ENCODE assay signal across 23 cellular contexts in genomic region chr19:4690362-4690761, GRCh38. TPM values are rescaled to one million over a fixed set of nuclear protein-coding genes. Genes with fewer than 3 reads are reported as not detected.
DNase-seq lines count a peak whose midpoint lies in the region; ATAC-seq and TF ChIP-seq lines count a peak whose summit lies in the region.
"Had no signal": no experiment of that assay in that cellular context is flagged by ENCODE, and none has a peak within 500 bp of the region (broad histone marks: within the 10 kb centered on the region; RNA-seq: fewer than 3 reads in every experiment).

No MANE protein-coding gene starts in this region.

- no peaks in the 10 kb centered on the region for H3K79me2 ChIP-seq in neural progenitor cell (ENCODE audit: low read depth)

- POLR2A ChIA-PET in CD4-positive, alpha-beta memory T cell (lab: Charles Lee; ENCODE audit: partially characterized antibody): no interaction called here

- no peaks in the 10 kb centered on the region for H3K36me3 ChIP-seq in neural progenitor cell
- peaks cover 52% of the 10 kb centered on the region for H3K36me3 ChIP-seq in CD4-positive, alpha-beta memory T cell (ENCODE audit: insufficient read depth, low read length)
- H3K36me3 ChIP-seq: uterus had no signal

- no peak overlapping the region for H3K27ac ChIP-seq in neural progenitor cell
- H3K27ac ChIP-seq in CD4-positive, alpha-beta memory T cell (ENCODE audit: low read depth, low read length): no peak overlapping the region
- H3K27ac ChIP-seq: 22Rv1, uterus had no signal

- H3K27ac Mint-ChIP-seq in activated naive CD4-positive, alpha-beta T cell treated with anti-CD3 and anti-CD28 coated beads, Interleukin-2, amount 10 ng/mL, durations not matched to agents 7 days and 5 days: peak overlapping the region; percentile 17
- no peak overlapping the region for H3K27ac Mint-ChIP-seq in activated naive CD4-positive, alpha-beta T cell treated with anti-CD3 and anti-CD28 coated beads for 36 hours
- peak overlapping the region; percentile 45 for H3K27ac Mint-ChIP-seq in T-helper 17 cell
- peak overlapping the region; percentile 13 for H3K27ac Mint-ChIP-seq in endothelial cell (ENCODE audit: unreplicated experiment)
- peak overlapping the region; percentile 74 for H3K27ac Mint-ChIP-seq in neural progenitor cell
- H3K27ac Mint-ChIP-seq in CD4-positive, alpha-beta memory T cell: peak overlapping the region in 1 of 7 donors; percentile 32

- no peaks in the 10 kb centered on the region for H3K4me1 ChIP-seq in neural progenitor cell
- no peaks in the 10 kb centered on the region for H3K4me1 ChIP-seq in CD4-positive, alpha-beta memory T cell (ENCODE audit: insufficient read depth, low read length)
- H3K4me1 ChIP-seq: adrenal gland, uterus had no signal

- no peaks in the 10 kb centered on the region for H3K27me3 Mint-ChIP-seq in activated naive CD4-positive, alpha-beta T cell treated with anti-CD3 and anti-CD28 coated beads, Interleukin-2, amount 10 ng/mL, durations not matched to agents 7 days and 5 days
- H3K27me3 Mint-ChIP-seq in activated naive CD4-positive, alpha-beta T cell treated with anti-CD3 and anti-CD28 coated beads for 36 hours (ENCODE audit: low read depth): no peaks in the 10 kb centered on the region
- H3K27me3 Mint-ChIP-seq in T-helper 17 cell (no peaks in the 10 kb centered on the region), endothelial cell (ENCODE audit: unreplicated experiment) (peaks cover 11% of the 10 kb centered on the region), neural progenitor cell (ENCODE audit: insufficient read depth, low read depth) (no peaks in the 10 kb centered on the region)
- H3K27me3 Mint-ChIP-seq in CD4-positive, alpha-beta memory T cell: no peaks in the 10 kb centered on the region

- H3K9me3 Mint-ChIP-seq in activated naive CD4-positive, alpha-beta T cell treated with anti-CD3 and anti-CD28 coated beads, Interleukin-2, amount 10 ng/mL, durations not matched to agents 7 days and 5 days: no peaks in the 10 kb centered on the region
- no peaks in the 10 kb centered on the region for H3K9me3 Mint-ChIP-seq in activated naive CD4-positive, alpha-beta T cell treated with anti-CD3 and anti-CD28 coated beads for 36 hours
- H3K9me3 Mint-ChIP-seq in endothelial cell (ENCODE audit: unreplicated experiment): no peaks in the 10 kb centered on the region
- H3K9me3 Mint-ChIP-seq in neural progenitor cell: no peaks in the 10 kb centered on the region
- no peaks in the 10 kb centered on the region for H3K9me3 Mint-ChIP-seq in CD4-positive, alpha-beta memory T cell

- H3K9me3 ChIP-seq in T-helper 17 cell (ENCODE audit: control insufficient read depth, low read length, poor library complexity, severe bottlenecking) (no peaks in the 10 kb centered on the region), neural progenitor cell (ENCODE audit: low read depth) (no peaks in the 10 kb centered on the region)
- H3K9me3 ChIP-seq in CD4-positive, alpha-beta memory T cell (ENCODE audit: control insufficient read depth in 1 of 2, low read length in 2 of 2): no peaks in the 10 kb centered on the region
- H3K9me3 ChIP-seq: adrenal gland, esophagus muscularis mucosa, uterus had no signal

- no peaks in the 10 kb centered on the region for H4K20me1 ChIP-seq in neural progenitor cell (ENCODE audit: low read depth)

- H3K27me3 ChIP-seq in neural progenitor cell: no peaks in the 10 kb centered on the region
- no peaks in the 10 kb centered on the region for H3K27me3 ChIP-seq in CD4-positive, alpha-beta memory T cell (ENCODE audit: insufficient read depth, low read length)
- H3K27me3 ChIP-seq: adrenal gland, esophagus muscularis mucosa, uterus had no signal

- H3K9ac ChIP-seq in neural progenitor cell: no peak overlapping the region

- intact Hi-C loops in activated naive CD4-positive, alpha-beta T cell treated with anti-CD3 and anti-CD28 coated beads for 36 hours (cut with micrococcal nuclease): no loop called here
- intact Hi-C loops in CD4-positive, alpha-beta memory T cell (cut with micrococcal nuclease): no loop called here

- no peak overlapping the region for H3K4me3 Mint-ChIP-seq in activated naive CD4-positive, alpha-beta T cell treated with anti-CD3 and anti-CD28 coated beads, Interleukin-2, amount 10 ng/mL, durations not matched to agents 7 days and 5 days
- no peak overlapping the region for H3K4me3 Mint-ChIP-seq in activated naive CD4-positive, alpha-beta T cell treated with anti-CD3 and anti-CD28 coated beads for 36 hours
- H3K4me3 Mint-ChIP-seq in T-helper 17 cell (no peak overlapping the region), endothelial cell (ENCODE audit: unreplicated experiment) (peak overlapping the region; percentile 77), neural progenitor cell (peak overlapping the region; percentile 46)
- H3K4me3 Mint-ChIP-seq in CD4-positive, alpha-beta memory T cell: no peak overlapping the region

- ATAC-seq in T-helper 17 cell: no peak
- no peak for ATAC-seq in GM18870 (IDR thresholded peaks at IDR 0.05; ENCODE audit: unreplicated experiment)
- ATAC-seq: HCT116 had no signal

- H3K4me2 ChIP-seq in neural progenitor cell: no peak overlapping the region

- DNase-seq in activated naive CD4-positive, alpha-beta T cell treated with anti-CD3 and anti-CD28 coated beads, Interleukin-2, amount 10 ng/mL, durations not matched to agents 7 days and 5 days: no peak
- no peak for DNase-seq in activated naive CD4-positive, alpha-beta T cell treated with anti-CD3 and anti-CD28 coated beads for 36 hours
- DNase-seq in T-helper 17 cell (no peak), endothelial cell (ENCODE audit: low spot score) (no peak), neural progenitor cell (ENCODE audit: low spot score) (no peak), DMS153 treated with DMSO at 0.1 percent for 48 hours (lab: John Stamatoyannopoulos, UW; ENCODE audit: unreplicated experiment) (no peak)
- DNase-seq in CD4-positive, alpha-beta memory T cell: no peak
- DNase-seq: activated CD8-positive, alpha-beta memory T cell treated with anti-CD3 and anti-CD28 coated beads, Interleukin-2, amount 50 U/mL, for 4 hours; activated effector memory CD4-positive, alpha-beta T cell treated with Interleukin-2 at 50 U/mL for 16 hours; adrenal gland; AML-193; COR-L47; head of caudate nucleus; NCI-H524 treated with DMSO at 0.1 percent for 48 hours; nucleus accumbens; SHP77 treated with DMSO at 0.1 percent for 48 hours; stimulated activated CD4-positive, alpha-beta T cell treated with anti-CD3 and anti-CD28 coated beads, Interleukin-4, amount 100 ng/mL, for 24 hours; T-helper 1 cell; uterus had no signal

- CTCF ChIA-PET in activated naive CD4-positive, alpha-beta T cell treated with anti-CD3 and anti-CD28 coated beads, Interleukin-2, amount 10 ng/mL, durations not matched to agents 7 days and 5 days (lab: Charles Lee): no interaction called here
- CTCF ChIA-PET in activated naive CD4-positive, alpha-beta T cell treated with anti-CD3 and anti-CD28 coated beads for 36 hours (lab: Charles Lee): no interaction called here
- CTCF ChIA-PET in CD4-positive, alpha-beta memory T cell (lab: Charles Lee; ENCODE audit: partially characterized antibody): no interaction called here

- no peaks in the 10 kb centered on the region for H3K4me1 Mint-ChIP-seq in activated naive CD4-positive, alpha-beta T cell treated with anti-CD3 and anti-CD28 coated beads, Interleukin-2, amount 10 ng/mL, durations not matched to agents 7 days and 5 days
- H3K4me1 Mint-ChIP-seq in activated naive CD4-positive, alpha-beta T cell treated with anti-CD3 and anti-CD28 coated beads for 36 hours (ENCODE audit: low read depth): no peaks in the 10 kb centered on the region
- H3K4me1 Mint-ChIP-seq in T-helper 17 cell (no peaks in the 10 kb centered on the region), endothelial cell (ENCODE audit: unreplicated experiment) (no peaks in the 10 kb centered on the region), neural progenitor cell (no peaks in the 10 kb centered on the region)
- no peaks in the 10 kb centered on the region for H3K4me1 Mint-ChIP-seq in CD4-positive, alpha-beta memory T cell

- peaks cover 32% of the 10 kb centered on the region for H3K36me3 Mint-ChIP-seq in activated naive CD4-positive, alpha-beta T cell treated with anti-CD3 and anti-CD28 coated beads, Interleukin-2, amount 10 ng/mL, durations not matched to agents 7 days and 5 days
- H3K36me3 Mint-ChIP-seq in activated naive CD4-positive, alpha-beta T cell treated with anti-CD3 and anti-CD28 coated beads for 36 hours (ENCODE audit: low read depth): peaks cover 19% of the 10 kb centered on the region
- H3K36me3 Mint-ChIP-seq in T-helper 17 cell (ENCODE audit: low read depth) (peaks cover 5% of the 10 kb centered on the region), endothelial cell (ENCODE audit: low read depth, unreplicated experiment) (peaks cover 38% of the 10 kb centered on the region), neural progenitor cell (peaks cover 17% of the 10 kb centered on the region)
- H3K36me3 Mint-ChIP-seq in CD4-positive, alpha-beta memory T cell: peaks cover 21 to 60% of the 10 kb centered on the region in 2 donors

- no peak for TF ChIP-seq CTCF in endothelial cell (IDR thresholded peaks at IDR 0.05; ENCODE audit: unreplicated experiment)
- no peak for TF ChIP-seq CTCF in neural progenitor cell (IDR thresholded peaks at IDR 0.05)

- H2AFZ ChIP-seq in neural progenitor cell (replicated peaks): no peak overlapping the region

- no peaks in the 10 kb centered on the region for H3F3A ChIP-seq in neural progenitor cell (ENCODE audit: low read depth)

- no peak overlapping the region for H3K4me3 ChIP-seq in neural progenitor cell
- no peak overlapping the region for H3K4me3 ChIP-seq in CD4-positive, alpha-beta memory T cell (ENCODE audit: low read length in 2 of 2)
- H3K4me3 ChIP-seq: adrenal gland, esophagus muscularis mucosa, uterus had no signal

RNA-seq across cellular contexts. Expression of gene MYDGF, which starts 20.2 kb away (rescaled TPM):
- 10 to 100 TPM; 43.5 to 45.5 TPM for total RNA-seq in activated naive CD4-positive, alpha-beta T cell treated with anti-CD3 and anti-CD28 coated beads for 36 hours
- total RNA-seq in T-helper 17 cell (10 to 100 TPM; 33.9 to 37.9 TPM), endothelial cell (ENCODE audit: unreplicated experiment) (112 TPM), neural progenitor cell (ENCODE audit: low replicate concordance) (23.4 and 39.5 TPM in 2 replicates)
- 10 to 100 TPM; 43.0 to 46.4 TPM for total RNA-seq in CD4-positive, alpha-beta memory T cell
- 100 to 1,000 TPM; 128 to 199 TPM for polyA plus RNA-seq in CD4-positive, alpha-beta memory T cell

RNA-seq across cellular contexts. Expression of gene DPP9, which starts 33.3 kb away (rescaled TPM):
- 10 to 100 TPM; 40.8 to 41.9 TPM for total RNA-seq in activated naive CD4-positive, alpha-beta T cell treated with anti-CD3 and anti-CD28 coated beads for 36 hours
- 10 to 100 TPM; 84.1 to 91.8 TPM for total RNA-seq in T-helper 17 cell
- 63.3 TPM for total RNA-seq in endothelial cell (ENCODE audit: unreplicated experiment)
- total RNA-seq in neural progenitor cell (ENCODE audit: low replicate concordance): 17.1 and 34.7 TPM in 2 replicates
- 10 to 100 TPM; 86.9 to 93.9 TPM for total RNA-seq in CD4-positive, alpha-beta memory T cell
- polyA plus RNA-seq in CD4-positive, alpha-beta memory T cell: 10 to 100 TPM; 10.7 to 31.6 TPM

RNA-seq across cellular contexts. Expression of gene TNFAIP8L1, which starts 51.0 kb away (rescaled TPM):
- 10 to 100 TPM; 19.9 to 20.4 TPM for total RNA-seq in activated naive CD4-positive, alpha-beta T cell treated with anti-CD3 and anti-CD28 coated beads for 36 hours
- total RNA-seq in T-helper 17 cell: 10 to 100 TPM; 14.9 to 18.3 TPM
- 60.1 TPM for total RNA-seq in endothelial cell (ENCODE audit: unreplicated experiment)
- 8.2 and 15.2 TPM in 2 replicates for total RNA-seq in neural progenitor cell (ENCODE audit: low replicate concordance)
- 10 to 100 TPM; 16.2 to 17.2 TPM for total RNA-seq in CD4-positive, alpha-beta memory T cell
- 10 to 100 TPM in 1 of 2 donors, 1 to 10 TPM in 1; 3.7 to 11.1 TPM for polyA plus RNA-seq in CD4-positive, alpha-beta memory T cell

Comparison
In these comparisons a context has a peak if more than half of its experiments do, and no peak if none do; other contexts are left out.
1. H3K4me3 Mint-ChIP-seq: peak in endothelial cell (single experiment) and neural progenitor cell (single experiment); none in activated naive CD4-positive, alpha-beta T cell treated with anti-CD3 and anti-CD28 coated beads, Interleukin-2, amount 10 ng/mL, durations not matched to agents 7 days and 5 days (single experiment), activated naive CD4-positive, alpha-beta T cell treated with anti-CD3 and anti-CD28 coated beads for 36 hours (single experiment), T-helper 17 cell (single experiment) and CD4-positive, alpha-beta memory T cell (0 of 8).